In genomic region chr17:57370583-57370982, GRCh38 we compare ENCODE assay signal across 15 cellular contexts.
A peak's percentile ranks its signal among the peaks of the same experiment; 100 is the strongest.
DNase-seq lines count a peak whose midpoint lies in the region; ATAC-seq and TF ChIP-seq lines count a peak whose summit lies in the region.
"Had no signal": no experiment of that assay in that cellular context is flagged by ENCODE, and none has a peak within 500 bp of the region (broad histone marks: within the 10 kb centered on the region; RNA-seq: fewer than 3 reads in every experiment).

No MANE protein-coding gene starts in this region.

- H3K4me3 Mint-ChIP-seq in T-cell, result no peak overlapping the region
- H3K4me3 Mint-ChIP-seq: activated CD4-positive, alpha-beta memory T cell treated with anti-CD3 and anti-CD28 coated beads for 36 hours; activated T-cell treated with anti-CD3 and anti-CD28 coated beads, Interleukin-2, amount 50 U/mL, for 72 hours had no signal

- H3K4me2 ChIP-seq in HCT116 (ENCODE audit: low read length) (0 out of 2 replicates have a peak overlapping the region, but pooled peaks have one; percentile 6), smooth muscle cell (peak overlapping the region; percentile 41)
- H3K4me2 ChIP-seq: BLaER1 treated with 17β-estradiol and CSF1 and Interleukin-3, amounts not matched to agents 10 nM and 100 nM had no signal

- CTCF ChIA-PET in HCT116 (lab: Charles Lee), result interaction anchor here (1.2 kb wide), 1 partner anchor 127 kb away, joined by 4 read pairs; no protein-coding TSS in a partner anchor
- CTCF ChIA-PET in T-cell (lab: Charles Lee), result no interaction called here

- H3K4me1 Mint-ChIP-seq in T-cell, result peaks cover 19 to 30% (median 25%) of the 10 kb centered on the region in 3 donors

- H3K27ac Mint-ChIP-seq in T-cell, result no peak overlapping the region
- H3K27ac Mint-ChIP-seq: activated CD4-positive, alpha-beta memory T cell treated with anti-CD3 and anti-CD28 coated beads for 36 hours; activated T-cell treated with anti-CD3 and anti-CD28 coated beads, Interleukin-2, amount 50 U/mL, for 72 hours had no signal

- H3K4me1 ChIP-seq in HCT116 (ENCODE audit: control insufficient read depth in 1 of 2, insufficient read depth in 2 of 2, low read length in 2 of 2), result peaks cover 67 to 87% of the 10 kb centered on the region in 2 experiments
- H3K4me1 ChIP-seq in RWPE2 (ENCODE audit: insufficient read depth, poor library complexity, severe bottlenecking), result peaks cover 55% of the 10 kb centered on the region
- peaks cover 5 to 15% of the 10 kb centered on the region in 2 donors for H3K4me1 ChIP-seq in left lung
- peaks cover 19% of the 10 kb centered on the region for H3K4me1 ChIP-seq in smooth muscle cell (ENCODE audit: low read depth)

- TF ChIP-seq CTCF in HCT116 (IDR thresholded peaks at IDR 0.05 in 2 of 3, conservative IDR thresholded peaks at IDR 0.05 in 1 of 3; ENCODE audit: borderline replicate concordance in 1 of 3, insufficient read depth in 1 of 3, low read depth in 2 of 3, low read length in 2 of 3) (no peak), RWPE2 (IDR thresholded peaks at IDR 0.05; ENCODE audit: poor library complexity, severe bottlenecking) (no peak), left lung (IDR thresholded peaks at IDR 0.05) (no peak), smooth muscle cell (IDR thresholded peaks at IDR 0.05; ENCODE audit: borderline replicate concordance, insufficient read depth, poor library complexity, severe bottlenecking) (no peak)

- TF ChIP-seq RAD21 in HCT116 (IDR thresholded peaks at IDR 0.05; ENCODE audit: low read depth), result no peak

- POLR2A ChIA-PET in HCT116 (lab: Charles Lee) (no interaction called here), T-cell (lab: Charles Lee) (no interaction called here)

- no peaks in the 10 kb centered on the region for H3K27me3 Mint-ChIP-seq in T-cell
- H3K27me3 Mint-ChIP-seq: activated CD4-positive, alpha-beta memory T cell treated with anti-CD3 and anti-CD28 coated beads for 36 hours had no signal

- H4K20me1 ChIP-seq in HCT116 (ENCODE audit: insufficient read depth) (no peaks in the 10 kb centered on the region), smooth muscle cell (ENCODE audit: low read depth) (no peaks in the 10 kb centered on the region)

- peaks cover 23% of the 10 kb centered on the region for H3K36me3 Mint-ChIP-seq in T-cell

- RAD21 ChIA-PET in HCT116 (lab: Charles Lee; ENCODE audit: low non-redundant PET in 1 of 2, low total read pairs in 2 of 2, uncharacterized antibody in 2 of 2, unreplicated experiment in 2 of 2), result no interaction called here

- ATAC-seq in HCT116, result no peak; the same call in 1 of the 2 replicates
- ATAC-seq in RWPE2 (ENCODE audit: low read depth), result no peak
- no peak for ATAC-seq in left lung
- no peak for ATAC-seq in esophagus mucosa
- no peak for ATAC-seq in T-cell (replicated peaks in 1 of 4)
- ATAC-seq: activated T-cell treated with anti-CD3 and anti-CD28 coated beads, Interleukin-2, amount 50 U/mL, for 72 hours had no signal

- peaks cover 4 to 9% of the 10 kb centered on the region in 2 experiments; a peak in 2 of 4 replicates for H3K9me3 ChIP-seq in HCT116 (ENCODE audit: control insufficient read depth in 1 of 2, insufficient read depth in 1 of 2, low read depth in 1 of 2, low read length in 2 of 2)
- no peaks in the 10 kb centered on the region for H3K9me3 ChIP-seq in RWPE2 (ENCODE audit: severe bottlenecking)
- H3K9me3 ChIP-seq in left lung, result peaks cover 0 to 6% of the 10 kb centered on the region in 2 donors
- no peaks in the 10 kb centered on the region for H3K9me3 ChIP-seq in smooth muscle cell (replicated peaks; ENCODE audit: low read depth)

- no TSS peak for BruUV-seq in HCT116 (replicated peaks; lab: Mats Ljungman, UMichigan)

- no peak for TF ChIP-seq POLR2A in HCT116 (IDR thresholded peaks at IDR 0.05; ENCODE audit: borderline replicate concordance, extremely low read depth, insufficient read depth, insufficient read length)

- H3K4me3 ChIP-seq in HCT116 (replicated peaks in 1 of 2; ENCODE audit: low read depth in 1 of 2, low read length in 2 of 2) (no peak overlapping the region), RWPE2 (ENCODE audit: severe bottlenecking) (no peak overlapping the region), left lung (no peak overlapping the region), smooth muscle cell (no peak overlapping the region)
- H3K4me3 ChIP-seq: BLaER1 treated with 17β-estradiol and CSF1 and Interleukin-3, amounts not matched to agents 10 nM and 100 nM had no signal

- DNase-seq in HCT116 (ENCODE audit: low read depth, low spot score) (no peak), RWPE2 (ENCODE audit: low spot score) (no peak), left lung (no peak), smooth muscle cell (lab: John Stamatoyannopoulos, UW; ENCODE audit: unreplicated experiment) (no peak), T-cell (no peak)
- no peak for DNase-seq in NK-92 treated with Interleukin-12 subunit alpha and Interleukin-12 subunit beta, amount 100 ng/mL, for 24 hours (lab: John Stamatoyannopoulos, UW)
- DNase-seq: activated CD4-positive, alpha-beta memory T cell treated with anti-CD3 and anti-CD28 coated beads for 36 hours; activated T-cell treated with anti-CD3 and anti-CD28 coated beads, Interleukin-2, amount 50 U/mL, for 72 hours; midbrain; NCI-H2081 treated with DMSO at 0.1 percent for 48 hours; T-helper 1 cell had no signal

- H3K27ac ChIP-seq in HCT116 (ENCODE audit: low read depth, low read length) (peak overlapping the region; percentile 11; the same call in 1 of the 2 replicates), RWPE2 (ENCODE audit: poor library complexity, severe bottlenecking) (peak overlapping the region; percentile 97), left lung (peak overlapping the region; percentile 30 to 45), smooth muscle cell (ENCODE audit: low read depth) (peak overlapping the region; percentile 87)
- H3K27ac ChIP-seq: VCaP had no signal

- peaks cover 6% of the 10 kb centered on the region; the same call in 1 of the 2 replicates for H3K79me2 ChIP-seq in HCT116 (ENCODE audit: insufficient read depth, low read length)
- H3K79me2 ChIP-seq in smooth muscle cell (ENCODE audit: low read depth), result peaks cover 7% of the 10 kb centered on the region

- intact Hi-C loops in HCT116 (cut with micrococcal nuclease) (loop anchor here (5.0 kb wide), 1 partner anchor 113 kb away; the partner anchor contains the start of gene MSI2), left lung (cut with DNase I) (no loop called here)

- H2AFZ ChIP-seq in HCT116 (ENCODE audit: low read depth, low read length, poor library complexity, severe bottlenecking) (no peak overlapping the region), smooth muscle cell (ENCODE audit: low read depth) (no peak overlapping the region)
- H2AFZ ChIP-seq: parathyroid adenoma had no signal

- peaks cover 18% of the 10 kb centered on the region for H3F3A ChIP-seq in smooth muscle cell (ENCODE audit: low read depth)

- no peaks in the 10 kb centered on the region for H3K27me3 ChIP-seq in HCT116 (ENCODE audit: insufficient read depth, low read length)
- no peaks in the 10 kb centered on the region for H3K27me3 ChIP-seq in RWPE2 (ENCODE audit: insufficient read depth, poor library complexity, severe bottlenecking)
- no peaks in the 10 kb centered on the region for H3K27me3 ChIP-seq in left lung
- no peaks in the 10 kb centered on the region for H3K27me3 ChIP-seq in smooth muscle cell (ENCODE audit: low read depth)
- H3K27me3 ChIP-seq: BLaER1 treated with 17β-estradiol and CSF1 and Interleukin-3, amounts not matched to agents 10 nM and 100 nM had no signal

- no peaks in the 10 kb centered on the region for H3K9me2 ChIP-seq in HCT116 (ENCODE audit: insufficient read depth)

- 0 out of 4 replicates have a peak, but pooled peaks cover 0 to 9% of the 10 kb centered on the region in 2 experiments for H3K36me3 ChIP-seq in HCT116 (ENCODE audit: control insufficient read depth in 1 of 2, insufficient read depth in 2 of 2, low read length in 2 of 2)
- H3K36me3 ChIP-seq in RWPE2 (ENCODE audit: low read depth), result no peaks in the 10 kb centered on the region
- H3K36me3 ChIP-seq in left lung, result no peaks in the 10 kb centered on the region
- no peaks in the 10 kb centered on the region for H3K36me3 ChIP-seq in smooth muscle cell (ENCODE audit: low read depth)

- WGBS in smooth muscle cell (ENCODE audit: low lambda C conversion rate), result 84% methylated on average over 3 of the region's 3 CpGs

- H3K9ac ChIP-seq in HCT116 (ENCODE audit: low read length) (no peak overlapping the region), smooth muscle cell (ENCODE audit: low read depth) (no peak overlapping the region)
- H3K9ac ChIP-seq: BLaER1 treated with 17β-estradiol and CSF1 and Interleukin-3, amounts not matched to agents 10 nM and 100 nM; parathyroid adenoma had no signal

- H3K9me3 Mint-ChIP-seq in T-cell, result no peaks in the 10 kb centered on the region
- H3K9me3 Mint-ChIP-seq: activated T-cell treated with anti-CD3 and anti-CD28 coated beads, Interleukin-2, amount 50 U/mL, for 72 hours had no signal

TF ChIP-seq in HCT116, 20 proteins besides CTCF, POLR2A, EP300 and RAD21:
- no peak for TF ChIP-seq ELF1 (IDR thresholded peaks at IDR 0.05; ENCODE audit: borderline replicate concordance, low read depth)
- TF ChIP-seq FOSL1 (IDR thresholded peaks at IDR 0.05; ENCODE audit: low read depth), result no peak
- TF ChIP-seq, protein P1, sequence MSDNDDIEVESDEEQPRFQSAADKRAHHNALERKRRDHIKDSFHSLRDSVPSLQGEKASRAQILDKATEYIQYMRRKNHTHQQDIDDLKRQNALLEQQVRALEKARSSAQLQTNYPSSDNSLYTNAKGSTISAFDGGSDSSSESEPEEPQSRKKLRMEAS (IDR thresholded peaks at IDR 0.05), result no peak
- TF ChIP-seq YY1 (IDR thresholded peaks at IDR 0.05; ENCODE audit: extremely low read depth, insufficient replicate concordance, low read depth, low read length), result no peak
- TF ChIP-seq JUND (IDR thresholded peaks at IDR 0.05), result no peak
- TF ChIP-seq EZH2 (IDR thresholded peaks at IDR 0.05), result no peak
- TF ChIP-seq ZFX (IDR thresholded peaks at IDR 0.05), result no peak
- no peak for TF ChIP-seq SP1 (IDR thresholded peaks at IDR 0.05; ENCODE audit: low read depth)
- TF ChIP-seq SRF (IDR thresholded peaks at IDR 0.05; ENCODE audit: low read depth), result no peak
- TF ChIP-seq ZNF274 (IDR thresholded peaks at IDR 0.05; ENCODE audit: low read depth, low read length), result no peak
- no peak for TF ChIP-seq EGR1 (IDR thresholded peaks at IDR 0.05; ENCODE audit: low read depth)
- no peak for TF ChIP-seq CEBPB (IDR thresholded peaks at IDR 0.05; ENCODE audit: low read depth)
TF ChIP-seq in HCT116: peak in this region for 0.

Comparison
In these comparisons a context has a peak if more than half of its experiments do, and no peak if none do; other contexts are left out.
1. H3K27ac ChIP-seq: peak in every context shown above with its lines; median percentile 97 in RWPE2; 87 in smooth muscle cell; 38 in left lung; 11 in HCT116.